Comparison of ENCODE assay signal across 14 cellular contexts in genomic region chr4:188008377-188008776, GRCh38. TPM values are rescaled to one million over a fixed set of nuclear protein-coding genes. Genes with fewer than 3 reads are reported as not detected.
DNase-seq lines count a peak whose midpoint lies in the region; ATAC-seq, FAIRE-seq and TF ChIP-seq lines count a peak whose summit lies in the region.
"Had no signal": no experiment of that assay in that cellular context is flagged by ENCODE, and none has a peak within 500 bp of the region (broad histone marks: within the 10 kb centered on the region; RNA-seq: fewer than 3 reads in every experiment).

No MANE protein-coding gene starts in this region.

- H3K14ac ChIP-seq in H1 (ENCODE audit: insufficient read length), result no peak overlapping the region

- no peak overlapping the region for H4K5ac ChIP-seq in H1 (ENCODE audit: insufficient read length, low read depth, low read length)

- no peak overlapping the region for H3K4ac ChIP-seq in H1 (replicated peaks; ENCODE audit: insufficient read length, low read depth, low read length)

- no peak overlapping the region for H2BK5ac ChIP-seq in H1 (ENCODE audit: low read depth, low read length)

- POLR2A ChIA-PET in A549 (lab: Yijun Ruan, JAX), result no interaction called here
- POLR2A ChIA-PET in H1 (lab: Charles Lee; ENCODE audit: partially characterized antibody), result interaction anchor here (14.3 to 18.1 kb wide), 2 partner anchors 4 to 8 kb away, joined by 228 read pairs; partner anchors contain the start of gene ZFP42
- POLR2A ChIA-PET in naive thymus-derived CD8-positive, alpha-beta T cell (lab: Charles Lee), result no interaction called here

- no peaks in the 10 kb centered on the region for H3K27me3 Mint-ChIP-seq in naive thymus-derived CD8-positive, alpha-beta T cell
- H3K27me3 Mint-ChIP-seq: activated naive CD4-positive, alpha-beta T cell treated with anti-CD3 and anti-CD28 coated beads, Interleukin-2, amount 50 U/mL, for 24 hours had no signal

- peaks cover 3% of the 10 kb centered on the region; the same call in 1 of the 2 replicates for H3K79me1 ChIP-seq in H1 (ENCODE audit: low read depth, low read length)

- CTCF ChIA-PET in A549 (lab: Yijun Ruan, JAX) (no interaction called here), H1 (lab: Charles Lee; ENCODE audit: partially characterized antibody) (no interaction called here)

- H2AFZ ChIP-seq in H1 (ENCODE audit: low read length), result no peak overlapping the region

- no peak overlapping the region for H3K27ac ChIP-seq in A549
- H3K27ac ChIP-seq in H1 (ENCODE audit: low read depth, low read length), result no peak overlapping the region
- H3K27ac ChIP-seq: SJSA1 had no signal

- no peak overlapping the region for H4K91ac ChIP-seq in H1 (replicated peaks; ENCODE audit: insufficient read length, low read length)

- TF ChIP-seq CTCF in A549 (IDR thresholded peaks at IDR 0.05), result no peak
- TF ChIP-seq CTCF in H1 (IDR thresholded peaks at IDR 0.05; ENCODE audit: control extremely low read depth in 1 of 3, insufficient read depth in 1 of 3, low read depth in 1 of 3, low read length in 3 of 3), result no peak

- TF ChIP-seq RAD21 in A549 (conservative IDR thresholded peaks at IDR 0.05 in 1 of 2, IDR thresholded peaks at IDR 0.05 in 1 of 2) (no peak), H1 (IDR thresholded peaks at IDR 0.05 in 1 of 2, conservative IDR thresholded peaks at IDR 0.05 in 1 of 2; ENCODE audit: low read depth in 2 of 2, low read length in 2 of 2) (no peak)

- H3K79me2 ChIP-seq in H1 (ENCODE audit: control insufficient read depth in 1 of 2, insufficient read depth in 2 of 2, low read length in 2 of 2), result peaks cover 2 to 46% of the 10 kb centered on the region in 2 experiments; a peak in 3 of 4 replicates

- DNase-seq in A549 (ENCODE audit: low read depth in 1 of 2, low spot score in 1 of 2), result peak in 1 of 2 experiments; percentile 59
- DNase-seq in GM04504 (ENCODE audit: low read depth), result peak; percentile 12
- DNase-seq in RCC 7860 (ENCODE audit: low spot score), result peak; percentile 24
- no peak for DNase-seq in H1 (ENCODE audit: low read depth in 1 of 2, low spot score in 2 of 2)
- DNase-seq in activated CD4-positive, alpha-beta T cell treated with anti-CD3 and anti-CD28 coated beads, Interleukin-2, amount 50 U/mL, for 1 hour, result no peak
- DNase-seq in naive thymus-derived CD8-positive, alpha-beta T cell, result no peak
- DNase-seq: activated CD4-positive, alpha-beta T cell treated with anti-CD3 and anti-CD28 coated beads for 4 hours; endodermal cell; NCI-H1930 had no signal

- TF ChIP-seq POLR2A in A549 (IDR thresholded peaks at IDR 0.05; ENCODE audit: low read length) (no peak), H1 (IDR thresholded peaks at IDR 0.05; ENCODE audit: control extremely low read depth in 1 of 2, low read depth in 2 of 2, low read length in 2 of 2) (no peak; a peak in 1 of 3 replicates)

- WGBS in A549 (ENCODE audit: missing lambda C conversion rate), result 33% methylated on average over 8 of the region's 8 CpGs
- whole genome bisulfite sequencing in H1 (ENCODE audit: extremely low coverage in 1 of 2, insufficient coverage in 1 of 2, insufficient read length in 1 of 2, insufficient replicate concordance in 2 of 2, low coverage in 1 of 2, low lambda C conversion rate in 2 of 2, missing lambda C conversion rate in 1 of 2), 2 experiments, result 92% methylated on average over 8 of the region's 8 CpGs; no CpG with 5 or more reads in 1 of the 2 experiments

- H3K4me3 Mint-ChIP-seq in naive thymus-derived CD8-positive, alpha-beta T cell, result no peak overlapping the region
- H3K4me3 Mint-ChIP-seq: activated naive CD4-positive, alpha-beta T cell treated with anti-CD3 and anti-CD28 coated beads, Interleukin-2, amount 50 U/mL, for 24 hours; CD14-positive monocyte; endodermal cell had no signal

- peaks cover 0 to 20% (median 11%) of the 10 kb centered on the region in 9 donors for H3K9me3 Mint-ChIP-seq in naive thymus-derived CD8-positive, alpha-beta T cell
- H3K9me3 Mint-ChIP-seq: activated naive CD4-positive, alpha-beta T cell treated with anti-CD3 and anti-CD28 coated beads, Interleukin-2, amount 50 U/mL, for 24 hours; endodermal cell had no signal

- FAIRE-seq in A549 (lab: Jason Lieb, UNC) (no peak), RCC 7860 (lab: Jason Lieb, UNC) (no peak), H1 (lab: Jason Lieb, UNC) (no peak)

- no peak overlapping the region for H3K27ac Mint-ChIP-seq in naive thymus-derived CD8-positive, alpha-beta T cell
- H3K27ac Mint-ChIP-seq: activated naive CD4-positive, alpha-beta T cell treated with anti-CD3 and anti-CD28 coated beads, Interleukin-2, amount 50 U/mL, for 24 hours; CD14-positive monocyte; endodermal cell had no signal

- peaks cover 13 to 39% (median 23%) of the 10 kb centered on the region in 4 experiments for H3K36me3 ChIP-seq in H1 (ENCODE audit: control insufficient read depth in 2 of 4, insufficient read depth in 4 of 4, low read length in 3 of 4)
- H3K36me3 ChIP-seq: SJSA1 had no signal

- H3K9ac ChIP-seq in H1 (replicated peaks in 1 of 4; ENCODE audit: extremely low read depth in 1 of 4, low read depth in 3 of 4, low read length in 3 of 4), result no peak overlapping the region

- no peak overlapping the region for H3K18ac ChIP-seq in H1 (ENCODE audit: extremely low read depth, low read length)

- no peak overlapping the region for H2BK15ac ChIP-seq in H1 (ENCODE audit: low read length)

- H3K4me2 ChIP-seq in A549, result no peak overlapping the region; the same call in 2 of the 3 replicates
- no peak overlapping the region for H3K4me2 ChIP-seq in H1 (ENCODE audit: insufficient read depth in 1 of 2, low read depth in 2 of 2, low read length in 2 of 2)

- H3K36me3 Mint-ChIP-seq in naive thymus-derived CD8-positive, alpha-beta T cell, result peaks cover 0 to 6% (median 0%) of the 10 kb centered on the region in 3 donors
- H3K36me3 Mint-ChIP-seq: activated naive CD4-positive, alpha-beta T cell treated with anti-CD3 and anti-CD28 coated beads, Interleukin-2, amount 50 U/mL, for 24 hours; CD14-positive monocyte had no signal

- no peak overlapping the region for H2AK5ac ChIP-seq in H1 (ENCODE audit: low read depth, low read length)

- TF ChIP-seq EP300 in A549 (IDR thresholded peaks at IDR 0.05) (no peak), H1 (IDR thresholded peaks at IDR 0.05; ENCODE audit: borderline replicate concordance in 1 of 2, low read depth in 2 of 2, low read length in 2 of 2) (no peak)

- H3K56ac ChIP-seq in H1 (replicated peaks; ENCODE audit: insufficient read length, low read depth, low read length), result no peak overlapping the region

- H3K23ac ChIP-seq in H1 (ENCODE audit: insufficient read length), result no peak overlapping the region

- no peaks in the 10 kb centered on the region for H3K9me3 ChIP-seq in A549
- H3K9me3 ChIP-seq in H1 (ENCODE audit: insufficient read depth in 2 of 2, low read depth in 1 of 2, low read length in 1 of 2), result no peaks in the 10 kb centered on the region

- peaks cover 15 to 19% of the 10 kb centered on the region in 2 experiments for H4K20me1 ChIP-seq in H1 (replicated peaks in 1 of 2; ENCODE audit: control insufficient read depth in 1 of 2, insufficient read depth in 2 of 2, low read length in 2 of 2)

- H4K8ac ChIP-seq in H1 (ENCODE audit: extremely low read depth, insufficient read depth, low read length), result no peak overlapping the region

- no peaks in the 10 kb centered on the region for H3K4me1 Mint-ChIP-seq in naive thymus-derived CD8-positive, alpha-beta T cell
- H3K4me1 Mint-ChIP-seq: activated naive CD4-positive, alpha-beta T cell treated with anti-CD3 and anti-CD28 coated beads, Interleukin-2, amount 50 U/mL, for 24 hours; CD14-positive monocyte; endodermal cell had no signal

- no peak overlapping the region for H2BK20ac ChIP-seq in H1 (ENCODE audit: low read length)

- H2BK120ac ChIP-seq in H1 (replicated peaks; ENCODE audit: low read depth, low read length), result no peak overlapping the region

- H3K23me2 ChIP-seq in H1 (ENCODE audit: low read depth, low read length), result no peaks in the 10 kb centered on the region

- no peak overlapping the region for H3K4me3 ChIP-seq in A549
- H3K4me3 ChIP-seq in H1 (ENCODE audit: extremely low read depth in 1 of 4, insufficient read depth in 2 of 4, low read depth in 3 of 4, low read length in 4 of 4), result no peak overlapping the region
- H3K4me3 ChIP-seq: SJSA1 had no signal

- no peaks in the 10 kb centered on the region for H3K27me3 ChIP-seq in H1 (replicated peaks in 1 of 4; ENCODE audit: control insufficient read depth in 3 of 4, extremely low read depth in 1 of 4, insufficient read depth in 3 of 4, low read length in 3 of 4)
- H3K27me3 ChIP-seq: SJSA1 had no signal

- no peak overlapping the region for H2BK12ac ChIP-seq in H1 (ENCODE audit: low read depth, low read length)

- H3K4me1 ChIP-seq in A549 (no peaks in the 10 kb centered on the region), H1 (replicated peaks in 1 of 4; ENCODE audit: control insufficient read depth in 3 of 4, insufficient read depth in 4 of 4, low read length in 3 of 4) (peaks cover 0 to 3% (median 0%) of the 10 kb centered on the region in 4 experiments; a peak in 2 of 7 replicates)
- H3K4me1 ChIP-seq: SJSA1 had no signal

- ATAC-seq in A549 (peak in 1 of 2 experiments; percentile 61; a peak in 2 of 6 replicates), HG03342 (IDR thresholded peaks at IDR 0.05; ENCODE audit: unreplicated experiment) (no peak), GM18858 (IDR thresholded peaks at IDR 0.05; ENCODE audit: unreplicated experiment) (no peak)
- no peak for ATAC-seq in naive thymus-derived CD8-positive, alpha-beta T cell

TF ChIP-seq in A549, 52 proteins besides CTCF, POLR2A, EP300 and RAD21 (continues in another document):
- TF ChIP-seq ZNF302 (CRISPR knock-in tag; IDR thresholded peaks at IDR 0.05) (no peak), JUNB (IDR thresholded peaks at IDR 0.05) (peak; percentile 18; the same call in 1 of the 2 replicates)

TF ChIP-seq in H1, 55 proteins besides CTCF, POLR2A, EP300 and RAD21 (continues in another document):
- TF ChIP-seq POLR2AphosphoS5 (IDR thresholded peaks at IDR 0.05; ENCODE audit: low read depth, low read length), result peak; percentile 45; the same call in 1 of the 2 replicates

RNA-seq across cellular contexts. Expression of gene ZFP42, which starts 12.8 kb away (rescaled TPM):
- not detected in 2 replicates for polyA plus RNA-seq in A549 (2011; rRNA removed)
- polyA plus RNA-seq in A549 (2012; cell fraction: cytosol; rRNA removed), result not detected in 2 replicates
- not detected in 2 replicates for polyA plus RNA-seq in A549 (2012; cell fraction: nucleus; rRNA removed)
- not detected in 3 replicates for polyA plus RNA-seq in A549 (2017; fragmentation: RNase III; extraction: RNeasy Plus Mini Kit Qiagen cat#74134 plus additional on column Dnase treatment)
- not detected in 2 replicates for polyA minus RNA-seq in A549 (2011; rRNA and poly(A)+ RNA removed)
- 187 and 188 TPM in 2 replicates for total RNA-seq in H1 (2021; fragmentation: NEBNext Ultra II Directional; extraction: Animal tissue kit (Norgen Biotek cat#: 25700))
- polyA plus RNA-seq in H1 (2011; rRNA removed), result 69.3 and 69.4 TPM in 2 replicates
- polyA plus RNA-seq in H1 (2011; cell fraction: cytosol; rRNA removed), result 85.3 TPM
- polyA plus RNA-seq in H1 (2011; cell fraction: nucleus; rRNA removed), result 48.7 TPM
- polyA plus RNA-seq in H1 (2012, experiment 1 of 2), result 93.3 to 158 TPM (median 108 TPM) in 4 replicates
- 103 TPM for polyA plus RNA-seq in H1 (2012, experiment 2 of 2)
- polyA plus RNA-seq in H1 (2013, experiment 1 of 2), result 98.0 TPM
- polyA plus RNA-seq in H1 (2013, experiment 2 of 2), result 95.8 TPM
- 105 and 115 TPM in 2 replicates for polyA minus RNA-seq in H1 (2011; rRNA and poly(A)+ RNA removed)
- 101 TPM for polyA minus RNA-seq in H1 (2011; cell fraction: cytosol; rRNA and poly(A)+ RNA removed)
- 49.8 TPM for polyA minus RNA-seq in H1 (2011; cell fraction: nucleus; rRNA and poly(A)+ RNA removed)
- not detected for total RNA-seq in naive thymus-derived CD8-positive, alpha-beta T cell
- polyA plus RNA-seq in naive thymus-derived CD8-positive, alpha-beta T cell, result not detected
- total RNA-seq: SJSA1 had no signal
- polyA plus RNA-seq: CD14-positive monocyte had no signal

Comparison
In these comparisons a context has a peak if more than half of its experiments do, and no peak if none do; other contexts are left out.
1. DNase-seq: peak in GM04504 (single experiment) and RCC 7860 (single experiment); none in H1 (0 of 2), activated CD4-positive, alpha-beta T cell treated with anti-CD3 and anti-CD28 coated beads, Interleukin-2, amount 50 U/mL, for 1 hour (single experiment) and naive thymus-derived CD8-positive, alpha-beta T cell (0 of 10).
2. RNA of gene ZFP42, which starts 12.8 kb away (polyA plus RNA-seq): 48.7 to 158 TPM in H1; not detected in A549 and not detected in naive thymus-derived CD8-positive, alpha-beta T cell; every median in the first group is over 10 times any median in the second.